35 cellular contexts compared by ENCODE assay signal in genomic region chr17:81983011-81983638, GRCh38. TPM values are rescaled to one million over a fixed set of nuclear protein-coding genes. Genes with fewer than 3 reads are reported as not detected.
"Had no signal": no experiment of that assay in that cellular context is flagged by ENCODE, and none has a peak within 500 bp of the region (broad histone marks: within the 10 kb centered on the region; RNA-seq: fewer than 3 reads in every experiment).

No MANE protein-coding gene starts in this region.

- ATAC-seq: effector memory CD8-positive, alpha-beta T cell; gastroesophageal sphincter; natural killer cell treated with Interleukin-12 subunit alpha and Interleukin-12 subunit beta and Interleukin-15 and Interleukin-18, amount 100 ng/mL, for 72 hours; sciatic nerve; upper lobe of right lung had no signal

- DNase-seq: activated CD4-positive, alpha-beta memory T cell treated with anti-CD3 and anti-CD28 coated beads for 36 hours; activated CD4-positive, alpha-beta T cell treated with anti-CD3 and anti-CD28 coated beads, Interleukin-2, amount 10 ng/mL, durations not matched to agents 24 days and 14 days; activated CD4-positive, CD25-positive, alpha-beta regulatory T cell treated with anti-CD3 and anti-CD28 coated beads, Interleukin-2, amount 50 U/mL, for 72 hours; activated CD8-positive, alpha-beta memory T cell treated with anti-CD3 and anti-CD28 coated beads, Interleukin-2, amount 50 U/mL, for 48 hours; activated gamma-delta T cell; activated naive CD4-positive, alpha-beta T cell treated with anti-CD3 and anti-CD28 coated beads, Interleukin-2, amount 10 ng/mL, durations not matched to agents 7 days and 5 days; activated naive CD8-positive, alpha-beta T cell treated with anti-CD3 and anti-CD28 coated beads, Interleukin-2, amount 10 ng/mL, durations not matched to agents 7 days and 5 days; activated T-cell treated with anti-CD3 and anti-CD28 coated beads, Interleukin-2, amount 50 U/mL, for 24 hours; cerebellar nuclear complex; effector memory CD8-positive, alpha-beta T cell; head of caudate nucleus; hippocampal formation; stimulated activated CD4-positive, alpha-beta T cell treated with anti-CD3 and anti-CD28 coated beads, Interleukin-12 subunit alpha, Interleukin-12 subunit beta, amount 100 ng/mL, for 4 hours; stimulated activated CD4-positive, alpha-beta T cell treated with anti-CD3 and anti-CD28 coated beads, Interleukin-4, amount 100 ng/mL, for 1 hour; stomach; thyroid gland; upper lobe of right lung had no signal

- H3K4me3 Mint-ChIP-seq: activated CD4-positive, alpha-beta memory T cell treated with anti-CD3 and anti-CD28 coated beads for 36 hours; activated CD4-positive, alpha-beta T cell treated with anti-CD3 and anti-CD28 coated beads, Interleukin-2, amount 10 ng/mL, durations not matched to agents 24 days and 14 days; activated naive CD4-positive, alpha-beta T cell treated with anti-CD3 and anti-CD28 coated beads, Interleukin-2, amount 10 ng/mL, durations not matched to agents 7 days and 5 days; activated naive CD8-positive, alpha-beta T cell treated with anti-CD3 and anti-CD28 coated beads, Interleukin-2, amount 10 ng/mL, durations not matched to agents 7 days and 5 days; activated T-cell treated with anti-CD3 and anti-CD28 coated beads, Interleukin-2, amount 50 U/mL, for 24 hours; effector memory CD8-positive, alpha-beta T cell; memory B cell; natural killer cell treated with Interleukin-12 subunit alpha and Interleukin-12 subunit beta and Interleukin-15 and Interleukin-18, amount 100 ng/mL, for 72 hours had no signal

- H3K27ac Mint-ChIP-seq: activated CD4-positive, alpha-beta memory T cell treated with anti-CD3 and anti-CD28 coated beads for 36 hours; activated CD4-positive, alpha-beta T cell treated with anti-CD3 and anti-CD28 coated beads, Interleukin-2, amount 10 ng/mL, durations not matched to agents 24 days and 14 days; activated naive CD4-positive, alpha-beta T cell treated with anti-CD3 and anti-CD28 coated beads, Interleukin-2, amount 10 ng/mL, durations not matched to agents 7 days and 5 days; activated naive CD8-positive, alpha-beta T cell treated with anti-CD3 and anti-CD28 coated beads, Interleukin-2, amount 10 ng/mL, durations not matched to agents 7 days and 5 days; memory B cell; natural killer cell treated with Interleukin-12 subunit alpha and Interleukin-12 subunit beta and Interleukin-15 and Interleukin-18, amount 100 ng/mL, for 72 hours; progenitor cell of endocrine pancreas had no signal

- H3K27me3 ChIP-seq: ascending aorta, cardiac muscle cell, gastroesophageal sphincter, neutrophil, stomach, thyroid gland, upper lobe of right lung had no signal

- H3K9me3 Mint-ChIP-seq: activated CD4-positive, alpha-beta memory T cell treated with anti-CD3 and anti-CD28 coated beads for 36 hours; activated CD4-positive, alpha-beta T cell treated with anti-CD3 and anti-CD28 coated beads, Interleukin-2, amount 10 ng/mL, durations not matched to agents 24 days and 14 days; activated naive CD4-positive, alpha-beta T cell treated with anti-CD3 and anti-CD28 coated beads, Interleukin-2, amount 10 ng/mL, durations not matched to agents 7 days and 5 days; activated naive CD8-positive, alpha-beta T cell treated with anti-CD3 and anti-CD28 coated beads, Interleukin-2, amount 10 ng/mL, durations not matched to agents 7 days and 5 days; activated T-cell treated with anti-CD3 and anti-CD28 coated beads, Interleukin-2, amount 50 U/mL, for 24 hours; brain; effector memory CD8-positive, alpha-beta T cell; memory B cell; natural killer cell treated with Interleukin-12 subunit alpha and Interleukin-12 subunit beta and Interleukin-15 and Interleukin-18, amount 100 ng/mL, for 72 hours had no signal

- H3K27me3 Mint-ChIP-seq: activated CD4-positive, alpha-beta memory T cell treated with anti-CD3 and anti-CD28 coated beads for 36 hours; activated CD4-positive, alpha-beta T cell treated with anti-CD3 and anti-CD28 coated beads, Interleukin-2, amount 10 ng/mL, durations not matched to agents 24 days and 14 days; activated T-cell treated with anti-CD3 and anti-CD28 coated beads, Interleukin-2, amount 50 U/mL, for 24 hours; brain; effector memory CD8-positive, alpha-beta T cell; memory B cell; natural killer cell treated with Interleukin-12 subunit alpha and Interleukin-12 subunit beta and Interleukin-15 and Interleukin-18, amount 100 ng/mL, for 72 hours; progenitor cell of endocrine pancreas had no signal

- H3K4me3 ChIP-seq: ascending aorta, cardiac muscle cell, coronary artery, gastroesophageal sphincter, skin epidermis, stomach, thyroid gland, upper lobe of right lung had no signal

RNA-seq across cellular contexts. Expression of gene NOTUM, which starts 22.1 kb away (rescaled TPM):
- total RNA-seq: ascending aorta, endothelial cell of umbilical vein, sciatic nerve had no signal

RNA-seq across cellular contexts. Expression of gene MYADML2, which starts 36.1 kb away (rescaled TPM):
- total RNA-seq: activated CD4-positive, alpha-beta memory T cell treated with anti-CD3 and anti-CD28 coated beads for 36 hours; activated CD4-positive, alpha-beta T cell treated with anti-CD3 and anti-CD28 coated beads, Interleukin-2, amount 10 ng/mL, durations not matched to agents 24 days and 14 days; activated naive CD8-positive, alpha-beta T cell treated with anti-CD3 and anti-CD28 coated beads, Interleukin-2, amount 10 ng/mL, durations not matched to agents 7 days and 5 days; ascending aorta; endothelial cell of umbilical vein; fibroblast of lung; fibroblast of villous mesenchyme; gastroesophageal sphincter; lower leg skin; natural killer cell treated with Interleukin-12 subunit alpha and Interleukin-12 subunit beta and Interleukin-15 and Interleukin-18, amount 100 ng/mL, for 72 hours; osteocyte; progenitor cell of endocrine pancreas; renal cortical epithelial cell; sciatic nerve; stomach; T-helper 1 cell treated with Interleukin-12 subunit alpha and Interleukin-12 subunit beta and Interleukin-4 antibody, amounts not matched to agents 30 ng/mL and 1 ng/mL, for 36 hours; thyroid gland; upper lobe of right lung had no signal
